ENCODE assay signal across 11 cellular contexts in genomic region chr1:228810855-228811654, GRCh38.
A peak's percentile ranks its signal among the peaks of the same experiment; 100 is the strongest.
DNase-seq lines count a peak whose midpoint lies in the region; ATAC-seq, FAIRE-seq and TF ChIP-seq lines count a peak whose summit lies in the region.
"Had no signal": no experiment of that assay in that cellular context is flagged by ENCODE, and none has a peak within 500 bp of the region (broad histone marks: within the 10 kb centered on the region; RNA-seq: fewer than 3 reads in every experiment).

No MANE protein-coding gene starts in this region.

- ATAC-seq in GM18909 (IDR thresholded peaks at IDR 0.05; ENCODE audit: poor library complexity, unreplicated experiment) (peak; percentile 68), HG02938 (IDR thresholded peaks at IDR 0.05; ENCODE audit: unreplicated experiment) (peak; percentile 76), GM12878 (peak; percentile 73)

- TF ChIP-seq EP300 in GM12878 (IDR thresholded peaks at IDR 0.05; ENCODE audit: borderline replicate concordance in 1 of 2, control insufficient read depth in 1 of 2, low read depth in 2 of 2, low read length in 2 of 2) = no peak

- RAD21 ChIA-PET in GM12878 (lab: Charles Lee; ENCODE audit: unreplicated experiment) = interaction anchor here (1.0 to 1.1 kb wide), 2 partner anchors 9 to 22 kb away, joined by 3 to 4 read pairs; no protein-coding TSS in a partner anchor

- no peak for TF ChIP-seq POLR2A in GM12878 (IDR thresholded peaks at IDR 0.05; ENCODE audit: low read depth, low read length)

- H3K27me3 ChIP-seq in GM12878 (replicated peaks in 1 of 2; ENCODE audit: control insufficient read depth in 2 of 2, insufficient read depth in 2 of 2, low read length in 1 of 2) = no peaks in the 10 kb centered on the region; a peak in 1 of 4 replicates

- intact Hi-C loops in GM12878 (cut with micrococcal nuclease; ENCODE audit: unreplicated experiment) = no loop called here

- no peak overlapping the region for H3K9ac ChIP-seq in GM12878 (ENCODE audit: control insufficient read depth, insufficient read depth, low read length)

- BruUV-seq in GM12878 (replicated peaks; lab: Mats Ljungman, UMichigan) = no TSS peak

- H3K4me1 ChIP-seq in GM12878 (ENCODE audit: control insufficient read depth, insufficient read depth, low read length) = peaks cover 4% of the 10 kb centered on the region; the same call in 1 of the 2 replicates

- peak; percentile 18 for FAIRE-seq in GM12878 (lab: Jason Lieb, UNC)
- FAIRE-seq: G401.6, keratinocyte had no signal

- CTCF ChIA-PET in GM12878 (lab: Yijun Ruan, JAX) = no interaction called here

- SMC1A ChIA-PET in GM12878 (lab: Charles Lee; ENCODE audit: uncharacterized antibody, unreplicated experiment) = interaction anchor here (0.8 kb wide), 1 partner anchor 9 kb away, joined by 3 read pairs; no protein-coding TSS in a partner anchor

- H3K36me3 Mint-ChIP-seq in osteocyte (ENCODE audit: unreplicated experiment) = no peaks in the 10 kb centered on the region

- H3K27ac Mint-ChIP-seq in osteocyte (ENCODE audit: unreplicated experiment) = no peak overlapping the region

- no peak for TF ChIP-seq RAD21 in GM12878 (IDR thresholded peaks at IDR 0.05; ENCODE audit: insufficient read depth, low read depth, low read length)

- H2AFZ ChIP-seq in GM12878 (ENCODE audit: control insufficient read depth, low read depth, low read length) = peak overlapping the region; percentile 22

- DNase-seq in GM12878 (ENCODE audit: low read depth, low spot score) (no peak), pons (ENCODE audit: low spot score) (peak; percentile 68), KG1 (lab: John Stamatoyannopoulos, UW) (no peak), osteocyte (ENCODE audit: extremely low spot score, unreplicated experiment) (no peak), NCI-H526 treated with DMSO at 0.1 percent for 48 hours (lab: John Stamatoyannopoulos, UW) (no peak), NK-92 (lab: John Stamatoyannopoulos, UW; ENCODE audit: unreplicated experiment) (no peak)
- DNase-seq: H7 had no signal

- no peaks in the 10 kb centered on the region for H3K36me3 ChIP-seq in GM12878 (ENCODE audit: control insufficient read depth in 2 of 2, insufficient read depth in 2 of 2, low read length in 1 of 2)

- no peak for TF ChIP-seq CTCF in GM12878 (IDR thresholded peaks at IDR 0.05 in 2 of 3, conservative IDR thresholded peaks at IDR 0.05 in 1 of 3; ENCODE audit: control insufficient read depth in 2 of 3, extremely low read depth in 1 of 3, insufficient read depth in 1 of 3, low read depth in 3 of 3, low read length in 3 of 3)
- no peak for TF ChIP-seq CTCF in osteocyte (IDR thresholded peaks at IDR 0.05)

- no peak overlapping the region for H3K4me2 ChIP-seq in GM12878 (ENCODE audit: control insufficient read depth, insufficient read depth)

- H3K9me3 ChIP-seq in GM12878 (replicated peaks; ENCODE audit: control insufficient read depth, insufficient read depth, low read length) = no peaks in the 10 kb centered on the region

- H3K27me3 Mint-ChIP-seq in osteocyte (ENCODE audit: unreplicated experiment) = peaks cover 22% of the 10 kb centered on the region

- no peak overlapping the region for H3K4me3 ChIP-seq in GM12878

- in situ Hi-C loops in GM12878 (cut with MboI) = no loop called here

- WGBS in GM12878 (ENCODE audit: insufficient coverage, insufficient replicate concordance, low lambda C conversion rate, missing lambda C conversion rate) = 49% methylated on average over 6 of the region's 6 CpGs

- H3K79me2 ChIP-seq in GM12878 (ENCODE audit: control insufficient read depth, insufficient read depth, low read length) = no peaks in the 10 kb centered on the region

- POLR2A ChIA-PET in GM12878 (lab: Charles Lee) = no interaction called here

- no peak overlapping the region for H3K27ac ChIP-seq in GM12878 (ENCODE audit: control insufficient read depth, insufficient read depth)

- no peaks in the 10 kb centered on the region for H3K9me3 Mint-ChIP-seq in osteocyte (ENCODE audit: unreplicated experiment)

- peaks cover 4% of the 10 kb centered on the region for H3K4me1 Mint-ChIP-seq in osteocyte (ENCODE audit: unreplicated experiment)

- no peaks in the 10 kb centered on the region for H4K20me1 ChIP-seq in GM12878 (ENCODE audit: control insufficient read depth, insufficient read depth)

- H3K4me3 Mint-ChIP-seq in osteocyte (ENCODE audit: unreplicated experiment) = no peak overlapping the region

TF ChIP-seq in GM12878, 131 proteins besides CTCF, POLR2A, EP300 and RAD21:
- TF ChIP-seq RFX5 (IDR thresholded peaks at IDR 0.05; ENCODE audit: low read depth, low read length) (no peak), ATF3 (IDR thresholded peaks at IDR 0.05; ENCODE audit: borderline replicate concordance, extremely low read depth, low read depth, low read length) (no peak), E4F1 (IDR thresholded peaks at IDR 0.05; ENCODE audit: borderline replicate concordance, partially characterized antibody) (no peak), MLLT1 (IDR thresholded peaks at IDR 0.05) (no peak), ZNF384 (IDR thresholded peaks at IDR 0.05; ENCODE audit: borderline replicate concordance, low read depth, low read length) (peak; percentile 73; the same call in 1 of the 2 replicates), CEBPB (IDR thresholded peaks at IDR 0.05; ENCODE audit: borderline replicate concordance in 1 of 2, low read depth in 2 of 2, low read length in 2 of 2) (no peak)
TF ChIP-seq in GM12878: peak in this region for 1.
